Comparison of ENCODE assay signal across 8 cellular contexts in the genomic region with DNA sequence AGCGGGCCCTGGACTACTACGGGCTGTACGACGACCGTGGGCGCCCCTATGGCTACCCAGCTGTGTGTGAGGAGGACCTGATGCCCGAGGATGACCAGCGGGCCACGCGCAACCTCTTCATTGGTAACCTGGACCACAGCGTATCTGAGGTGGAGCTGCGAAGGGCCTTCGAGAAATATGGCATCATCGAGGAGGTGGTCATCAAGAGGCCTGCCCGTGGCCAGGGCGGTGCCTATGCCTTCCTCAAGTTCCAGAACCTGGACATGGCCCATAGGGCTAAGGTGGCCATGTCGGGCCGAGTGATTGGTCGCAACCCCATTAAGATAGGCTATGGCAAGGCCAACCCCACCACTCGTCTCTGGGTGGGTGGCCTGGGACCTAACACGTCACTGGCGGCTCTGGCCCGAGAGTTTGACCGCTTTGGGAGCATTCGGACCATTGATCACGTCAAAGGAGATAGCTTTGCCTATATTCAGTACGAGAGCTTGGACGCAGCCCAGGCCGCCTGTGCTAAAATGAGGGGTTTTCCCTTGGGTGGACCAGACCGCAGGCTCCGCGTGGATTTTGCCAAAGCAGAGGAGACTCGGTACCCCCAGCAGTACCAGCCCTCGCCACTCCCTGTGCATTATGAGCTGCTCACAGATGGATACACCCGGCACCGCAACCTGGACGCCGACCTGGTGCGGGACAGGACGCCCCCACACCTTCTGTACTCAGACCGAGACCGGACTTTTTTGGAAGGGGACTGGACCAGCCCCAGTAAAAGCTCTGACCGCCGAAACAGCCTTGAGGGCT. TPM values are rescaled to one million over a fixed set of nuclear protein-coding genes. Genes with fewer than 3 reads are reported as not detected.
DNase-seq lines count a peak whose midpoint lies in the region; ATAC-seq and TF ChIP-seq lines count a peak whose summit lies in the region.

No MANE protein-coding gene starts in this region.

- intact Hi-C loops in natural killer cell (cut with micrococcal nuclease): no loop called here

- peak overlapping the region; percentile 81 for H3K4me3 Mint-ChIP-seq in natural killer cell

- ATAC-seq in natural killer cell: no peak
- ATAC-seq in HG03280 (IDR thresholded peaks at IDR 0.05; ENCODE audit: unreplicated experiment): no peak

- H3K9ac ChIP-seq in NT2/D1 (ENCODE audit: insufficient read length, low read depth): no peak overlapping the region
- H3K9ac ChIP-seq in endocrine pancreas (ENCODE audit: control insufficient read depth, insufficient read depth, low read length): peak overlapping the region; percentile 86

- H3K4me3 ChIP-seq in BE2C (ENCODE audit: low read depth, low read length) (peak overlapping the region; percentile 68), NT2/D1 (ENCODE audit: insufficient read length, low read depth) (peak overlapping the region; percentile 62), endocrine pancreas (ENCODE audit: control insufficient read depth, insufficient read depth, low read length) (no peak overlapping the region)

- POLR2A ChIA-PET in HEK293T (lab: Yijun Ruan, JAX): interaction anchor here (1.7 kb wide), 1 partner anchor 107 kb away, joined by 8 read pairs; a partner anchor contains a TSS

- H3K4me1 Mint-ChIP-seq in natural killer cell: peaks cover 31 to 54% of the 10 kb centered on the region in 2 donors

- H3K27me3 ChIP-seq in BE2C (no peaks in the 10 kb centered on the region), NT2/D1 (ENCODE audit: insufficient read depth, insufficient read length) (no peaks in the 10 kb centered on the region), endocrine pancreas (ENCODE audit: control insufficient read depth, insufficient read depth, low read length) (no peaks in the 10 kb centered on the region)

- no peaks in the 10 kb centered on the region for H3K27me3 Mint-ChIP-seq in natural killer cell (ENCODE audit: low read depth in 2 of 2)

- no peaks in the 10 kb centered on the region for H3K9me3 ChIP-seq in BE2C
- H3K9me3 ChIP-seq in NT2/D1 (ENCODE audit: insufficient read depth, low read length): peaks cover 60% of the 10 kb centered on the region
- no peaks in the 10 kb centered on the region for H3K9me3 ChIP-seq in endocrine pancreas (ENCODE audit: control insufficient read depth, low read length)

- peak overlapping the region; percentile 81 to 82 for H3K27ac Mint-ChIP-seq in natural killer cell

- H3K4me1 ChIP-seq in BE2C (no peaks in the 10 kb centered on the region; the same call in 1 of the 2 replicates), NT2/D1 (ENCODE audit: insufficient read depth, insufficient read length) (peaks cover 10% of the 10 kb centered on the region), endocrine pancreas (ENCODE audit: control insufficient read depth, insufficient read depth, low read length) (no peaks in the 10 kb centered on the region)

- CTCF ChIA-PET in HEK293T (lab: Yijun Ruan, JAX): no interaction called here

- peaks cover 6% of the 10 kb centered on the region for H3K36me3 Mint-ChIP-seq in natural killer cell

- H3K9me3 Mint-ChIP-seq in natural killer cell: no peaks in the 10 kb centered on the region

- H3K36me3 ChIP-seq in BE2C (peaks cover 45% of the 10 kb centered on the region), NT2/D1 (ENCODE audit: insufficient read depth, insufficient read length, low read length) (peaks cover 91% of the 10 kb centered on the region), endocrine pancreas (ENCODE audit: control insufficient read depth, insufficient read depth, low read length) (no peaks in the 10 kb centered on the region)

- DNase-seq in BE2C: no peak
- DNase-seq in NT2/D1 (ENCODE audit: low read depth, low spot score): no peak
- no peak for DNase-seq in natural killer cell
- no peak for DNase-seq in HEK293T (ENCODE audit: extremely low spot score)
- DNase-seq in effector CD8-positive, alpha-beta T cell (lab: John Stamatoyannopoulos, UW): no peak
- no peak for DNase-seq in activated CD4-positive, CD25-positive, alpha-beta regulatory T cell treated with anti-CD3 and anti-CD28 coated beads, Interleukin-2, amount 50 U/mL, for 72 hours

- TF ChIP-seq CTCF in BE2C (IDR thresholded peaks at IDR 0.05; ENCODE audit: low read depth, low read length) (no peak), natural killer cell (IDR thresholded peaks at IDR 0.05) (no peak)

TF ChIP-seq in HEK293T, 16 proteins besides CTCF, POLR2A, EP300 and RAD21:
- no peak for TF ChIP-seq FOXA1 (IDR thresholded peaks at IDR 0.05)
- no peak for TF ChIP-seq ZNF384 (IDR thresholded peaks at IDR 0.05)
- no peak for TF ChIP-seq TARDBP (IDR thresholded peaks at IDR 0.05)
- no peak for TF ChIP-seq BHLHE40 (IDR thresholded peaks at IDR 0.05; ENCODE audit: borderline replicate concordance)
- no peak for TF ChIP-seq ARNT (IDR thresholded peaks at IDR 0.05)
- no peak for TF ChIP-seq CTBP1 (IDR thresholded peaks at IDR 0.05; ENCODE audit: borderline replicate concordance)
- TF ChIP-seq, protein P1, sequence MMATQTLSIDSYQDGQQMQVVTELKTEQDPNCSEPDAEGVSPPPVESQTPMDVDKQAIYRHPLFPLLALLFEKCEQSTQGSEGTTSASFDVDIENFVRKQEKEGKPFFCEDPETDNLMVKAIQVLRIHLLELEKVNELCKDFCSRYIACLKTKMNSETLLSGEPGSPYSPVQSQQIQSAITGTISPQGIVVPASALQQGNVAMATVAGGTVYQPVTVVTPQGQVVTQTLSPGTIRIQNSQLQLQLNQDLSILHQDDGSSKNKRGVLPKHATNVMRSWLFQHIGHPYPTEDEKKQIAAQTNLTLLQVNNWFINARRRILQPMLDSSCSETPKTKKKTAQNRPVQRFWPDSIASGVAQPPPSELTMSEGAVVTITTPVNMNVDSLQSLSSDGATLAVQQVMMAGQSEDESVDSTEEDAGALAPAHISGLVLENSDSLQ (IDR thresholded peaks at IDR 0.05): no peak
- TF ChIP-seq ELF4 (IDR thresholded peaks at IDR 0.05): no peak
- TF ChIP-seq SUZ12 (IDR thresholded peaks at IDR 0.05): no peak
- TF ChIP-seq FOXM1 (IDR thresholded peaks at IDR 0.05; ENCODE audit: borderline replicate concordance): no peak
- no peak for TF ChIP-seq FOXK2 (IDR thresholded peaks at IDR 0.05)
- TF ChIP-seq SP1 (IDR thresholded peaks at IDR 0.05): no peak
- TF ChIP-seq LEF1 (IDR thresholded peaks at IDR 0.05; ENCODE audit: borderline replicate concordance): no peak
- TF ChIP-seq NFRKB (IDR thresholded peaks at IDR 0.05): no peak
- no peak; the same call in 1 of the 2 replicates for TF ChIP-seq L3MBTL2 (conservative IDR thresholded peaks at IDR 0.05)
- TF ChIP-seq HDGF (IDR thresholded peaks at IDR 0.05; ENCODE audit: borderline replicate concordance): no peak

RNA-seq across cellular contexts. Expression of a gene that starts 1.4 kb away (rescaled TPM):
- polyA plus RNA-seq in BE2C (2012; ENCODE audit: insufficient read depth, insufficient read length, low read depth): 42.1 TPM
- total RNA-seq in natural killer cell: 10 to 100 TPM; 23.7 to 29.0 (median 28.6) TPM

RNA-seq across cellular contexts. Expression of a gene that starts 7.4 kb away (rescaled TPM):
- polyA plus RNA-seq in BE2C (2012; ENCODE audit: insufficient read depth, insufficient read length, low read depth): 114 TPM
- total RNA-seq in natural killer cell: 10 to 100 TPM; 51.7 to 58.6 (median 58.3) TPM
